ENCODE assay signal across 1 cellular context in genomic region chr7:104207731-104208420, GRCh38.
TF ChIP-seq lines count a peak whose summit lies in the region.

TSS of gene ORC5 (minus strand) at chr7:104208013. CDS start at chr7:104207904, 109 bp downstream.

TF ChIP-seq in HepG2, 621 proteins besides CTCF, POLR2A, EP300 and RAD21 (continued from another document and continues in another):
- TF ChIP-seq, protein P1, sequence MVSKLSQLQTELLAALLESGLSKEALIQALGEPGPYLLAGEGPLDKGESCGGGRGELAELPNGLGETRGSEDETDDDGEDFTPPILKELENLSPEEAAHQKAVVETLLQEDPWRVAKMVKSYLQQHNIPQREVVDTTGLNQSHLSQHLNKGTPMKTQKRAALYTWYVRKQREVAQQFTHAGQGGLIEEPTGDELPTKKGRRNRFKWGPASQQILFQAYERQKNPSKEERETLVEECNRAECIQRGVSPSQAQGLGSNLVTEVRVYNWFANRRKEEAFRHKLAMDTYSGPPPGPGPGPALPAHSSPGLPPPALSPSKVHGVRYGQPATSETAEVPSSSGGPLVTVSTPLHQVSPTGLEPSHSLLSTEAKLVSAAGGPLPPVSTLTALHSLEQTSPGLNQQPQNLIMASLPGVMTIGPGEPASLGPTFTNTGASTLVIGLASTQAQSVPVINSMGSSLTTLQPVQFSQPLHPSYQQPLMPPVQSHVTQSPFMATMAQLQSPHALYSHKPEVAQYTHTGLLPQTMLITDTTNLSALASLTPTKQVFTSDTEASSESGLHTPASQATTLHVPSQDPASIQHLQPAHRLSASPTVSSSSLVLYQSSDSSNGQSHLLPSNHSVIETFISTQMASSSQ (IDR thresholded peaks at IDR 0.05; ENCODE audit: low read depth), result no peak
- TF ChIP-seq, protein P1 (CRISPR knock-in tag; IDR thresholded peaks at IDR 0.05; ENCODE audit: borderline replicate concordance), result peak; percentile 72; the same call in 1 of the 2 replicates
- TF ChIP-seq ZFP36L1 (CRISPR knock-in tag; IDR thresholded peaks at IDR 0.05) (no peak; the same call in 1 of the 2 replicates), NFE2L1 (CRISPR knock-in tag; IDR thresholded peaks at IDR 0.05; ENCODE audit: borderline replicate concordance) (no peak; the same call in 1 of the 2 replicates), DMTF1 (CRISPR knock-in tag; IDR thresholded peaks at IDR 0.05) (0 out of 2 replicates have a peak, but pooled peaks have one; percentile 68), ATAD3A (CRISPR knock-in tag; IDR thresholded peaks at IDR 0.05) (no peak), ZBTB37 (CRISPR knock-in tag; IDR thresholded peaks at IDR 0.05) (0 out of 2 replicates have a peak, but pooled peaks have one; percentile 29), FUBP1 (CRISPR knock-in tag; IDR thresholded peaks at IDR 0.05; ENCODE audit: borderline replicate concordance) (no peak), ZFP36 (IDR thresholded peaks at IDR 0.05; ENCODE audit: borderline replicate concordance, low read depth, low read length, partially characterized antibody) (no peak), SRSF1 (optimal IDR thresholded peaks at IDR 0.05; ENCODE audit: low read depth, low read length) (no peak), ZNF20 (CRISPR knock-in tag; IDR thresholded peaks at IDR 0.05) (no peak), MZF1 (CRISPR knock-in tag; IDR thresholded peaks at IDR 0.05; ENCODE audit: borderline replicate concordance) (no peak), ZNF343 (CRISPR knock-in tag; IDR thresholded peaks at IDR 0.05) (peak; percentile 74), HOXA7 (CRISPR knock-in tag; IDR thresholded peaks at IDR 0.05) (no peak), MIER3 (CRISPR knock-in tag; IDR thresholded peaks at IDR 0.05; ENCODE audit: borderline replicate concordance) (no peak), ELF1 (CRISPR knock-in tag; IDR thresholded peaks at IDR 0.05) (peak; percentile 70), ZSCAN9 (CRISPR knock-in tag; IDR thresholded peaks at IDR 0.05; ENCODE audit: borderline replicate concordance) (no peak), ZNF652 (CRISPR knock-in tag; IDR thresholded peaks at IDR 0.05; ENCODE audit: borderline replicate concordance, low read depth) (no peak), GATAD2A (CRISPR knock-in tag; IDR thresholded peaks at IDR 0.05) (no peak; the same call in 1 of the 2 replicates), ZNF205 (CRISPR knock-in tag; IDR thresholded peaks at IDR 0.05) (peak; percentile 76; the same call in 1 of the 2 replicates), YEATS4 (CRISPR knock-in tag; IDR thresholded peaks at IDR 0.05; ENCODE audit: borderline replicate concordance) (peak; percentile 82; the same call in 1 of the 2 replicates), BCL3 (CRISPR knock-in tag; IDR thresholded peaks at IDR 0.05) (peak; percentile 71; the same call in 1 of the 2 replicates), NFIC (IDR thresholded peaks at IDR 0.05; ENCODE audit: low read length) (no peak), SATB2 (CRISPR knock-in tag; IDR thresholded peaks at IDR 0.05) (no peak), ZNF382 (CRISPR knock-in tag; IDR thresholded peaks at IDR 0.05; ENCODE audit: borderline replicate concordance) (no peak), ZBTB20 (CRISPR knock-in tag; IDR thresholded peaks at IDR 0.05; ENCODE audit: borderline replicate concordance, low read depth) (no peak), NFKBIZ (CRISPR knock-in tag; IDR thresholded peaks at IDR 0.05) (no peak), THAP11 (CRISPR knock-in tag; IDR thresholded peaks at IDR 0.05) (peak; percentile 90), ZNF546 (CRISPR knock-in tag; conservative IDR thresholded peaks at IDR 0.05) (no peak), RBAK (CRISPR knock-in tag; IDR thresholded peaks at IDR 0.05) (no peak), CBX5 (CRISPR knock-in tag; IDR thresholded peaks at IDR 0.05; ENCODE audit: borderline replicate concordance) (peak; percentile 49; the same call in 1 of the 2 replicates), ZNF660 (CRISPR knock-in tag; IDR thresholded peaks at IDR 0.05; ENCODE audit: borderline replicate concordance, low read depth) (no peak), FOSL2 (CRISPR knock-in tag; IDR thresholded peaks at IDR 0.05) (peak; percentile 34; the same call in 1 of the 2 replicates), LRRFIP1 (CRISPR knock-in tag; conservative IDR thresholded peaks at IDR 0.05) (no peak), ZNF260 (CRISPR knock-in tag; IDR thresholded peaks at IDR 0.05; ENCODE audit: borderline replicate concordance, low read depth) (no peak), STAG1 (CRISPR knock-in tag; IDR thresholded peaks at IDR 0.05) (no peak), GZF1 (CRISPR knock-in tag; IDR thresholded peaks at IDR 0.05) (no peak), HNRNPK (IDR thresholded peaks at IDR 0.05; ENCODE audit: low read depth, low read length, poor library complexity, severe bottlenecking) (peak; percentile 16), TFDP2 (CRISPR knock-in tag; IDR thresholded peaks at IDR 0.05) (peak; percentile 85), ZNF326 (CRISPR knock-in tag; IDR thresholded peaks at IDR 0.05; ENCODE audit: borderline replicate concordance) (no peak), TAF15 (IDR thresholded peaks at IDR 0.05; ENCODE audit: low read depth, low read length, poor library complexity, severe bottlenecking) (no peak), ARHGAP35 (CRISPR knock-in tag; IDR thresholded peaks at IDR 0.05; ENCODE audit: borderline replicate concordance) (no peak; the same call in 1 of the 2 replicates), ZMAT3 (CRISPR knock-in tag; conservative IDR thresholded peaks at IDR 0.05) (peak; percentile 85), MIXL1 (CRISPR knock-in tag; IDR thresholded peaks at IDR 0.05) (peak; percentile 64), SIN3B (IDR thresholded peaks at IDR 0.05; ENCODE audit: low read length) (no peak), ZNF136 (CRISPR knock-in tag; IDR thresholded peaks at IDR 0.05; ENCODE audit: low read depth) (no peak), KAT7 (CRISPR knock-in tag; IDR thresholded peaks at IDR 0.05; ENCODE audit: borderline replicate concordance) (peak; percentile 75; the same call in 1 of the 2 replicates), ZNF333 (CRISPR knock-in tag; IDR thresholded peaks at IDR 0.05; ENCODE audit: borderline replicate concordance) (no peak), ZNF776 (CRISPR knock-in tag; IDR thresholded peaks at IDR 0.05) (no peak)
- TF ChIP-seq, protein P2, sequence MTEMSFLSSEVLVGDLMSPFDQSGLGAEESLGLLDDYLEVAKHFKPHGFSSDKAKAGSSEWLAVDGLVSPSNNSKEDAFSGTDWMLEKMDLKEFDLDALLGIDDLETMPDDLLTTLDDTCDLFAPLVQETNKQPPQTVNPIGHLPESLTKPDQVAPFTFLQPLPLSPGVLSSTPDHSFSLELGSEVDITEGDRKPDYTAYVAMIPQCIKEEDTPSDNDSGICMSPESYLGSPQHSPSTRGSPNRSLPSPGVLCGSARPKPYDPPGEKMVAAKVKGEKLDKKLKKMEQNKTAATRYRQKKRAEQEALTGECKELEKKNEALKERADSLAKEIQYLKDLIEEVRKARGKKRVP (CRISPR knock-in tag; IDR thresholded peaks at IDR 0.05), result no peak
- TF ChIP-seq, protein P3, sequence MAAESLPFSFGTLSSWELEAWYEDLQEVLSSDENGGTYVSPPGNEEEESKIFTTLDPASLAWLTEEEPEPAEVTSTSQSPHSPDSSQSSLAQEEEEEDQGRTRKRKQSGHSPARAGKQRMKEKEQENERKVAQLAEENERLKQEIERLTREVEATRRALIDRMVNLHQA (CRISPR knock-in tag; IDR thresholded peaks at IDR 0.05), result no peak
- TF ChIP-seq, protein P4, sequence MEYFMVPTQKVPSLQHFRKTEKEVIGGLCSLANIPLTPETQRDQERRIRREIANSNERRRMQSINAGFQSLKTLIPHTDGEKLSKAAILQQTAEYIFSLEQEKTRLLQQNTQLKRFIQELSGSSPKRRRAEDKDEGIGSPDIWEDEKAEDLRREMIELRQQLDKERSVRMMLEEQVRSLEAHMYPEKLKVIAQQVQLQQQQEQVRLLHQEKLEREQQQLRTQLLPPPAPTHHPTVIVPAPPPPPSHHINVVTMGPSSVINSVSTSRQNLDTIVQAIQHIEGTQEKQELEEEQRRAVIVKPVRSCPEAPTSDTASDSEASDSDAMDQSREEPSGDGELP (IDR thresholded peaks at IDR 0.05; ENCODE audit: borderline replicate concordance, low read depth), result no peak
